ENCODE assay signal across 1 cellular context in genomic region chr16:63171545-63171944, GRCh38.
A peak's percentile ranks its signal among the peaks of the same experiment; 100 is the strongest.
TF ChIP-seq lines count a peak whose summit lies in the region.

No MANE protein-coding gene starts in this region.

TF ChIP-seq in K562, 482 proteins besides CTCF, POLR2A, EP300 and RAD21 (continued from another document):
- TF ChIP-seq ATF2 (CRISPR knock-in tag; IDR thresholded peaks at IDR 0.05) (no peak), NRF1 (conservative IDR thresholded peaks at IDR 0.05 in 1 of 2, IDR thresholded peaks at IDR 0.05 in 1 of 2) (no peak), ZNF263 (CRISPR knock-in tag; IDR thresholded peaks at IDR 0.05; ENCODE audit: borderline replicate concordance) (no peak), NR2F6 (CRISPR knock-in tag; IDR thresholded peaks at IDR 0.05) (no peak), FOXA3 (CRISPR knock-in tag; conservative IDR thresholded peaks at IDR 0.05 in 1 of 2, IDR thresholded peaks at IDR 0.05 in 1 of 2) (no peak), ZNF316 (IDR thresholded peaks at IDR 0.05) (peak; percentile 79), MAFG (tag; conservative IDR thresholded peaks at IDR 0.05) (peak; percentile 73), MAFK (IDR thresholded peaks at IDR 0.05; ENCODE audit: low read length) (peak; percentile 80), FOXJ2 (tag; IDR thresholded peaks at IDR 0.05) (no peak), MAFF (IDR thresholded peaks at IDR 0.05; ENCODE audit: low read length) (peak; percentile 69), E2F4 (CRISPR knock-in tag; IDR thresholded peaks at IDR 0.05; ENCODE audit: low read depth) (no peak)
- TF ChIP-seq, protein P1, sequence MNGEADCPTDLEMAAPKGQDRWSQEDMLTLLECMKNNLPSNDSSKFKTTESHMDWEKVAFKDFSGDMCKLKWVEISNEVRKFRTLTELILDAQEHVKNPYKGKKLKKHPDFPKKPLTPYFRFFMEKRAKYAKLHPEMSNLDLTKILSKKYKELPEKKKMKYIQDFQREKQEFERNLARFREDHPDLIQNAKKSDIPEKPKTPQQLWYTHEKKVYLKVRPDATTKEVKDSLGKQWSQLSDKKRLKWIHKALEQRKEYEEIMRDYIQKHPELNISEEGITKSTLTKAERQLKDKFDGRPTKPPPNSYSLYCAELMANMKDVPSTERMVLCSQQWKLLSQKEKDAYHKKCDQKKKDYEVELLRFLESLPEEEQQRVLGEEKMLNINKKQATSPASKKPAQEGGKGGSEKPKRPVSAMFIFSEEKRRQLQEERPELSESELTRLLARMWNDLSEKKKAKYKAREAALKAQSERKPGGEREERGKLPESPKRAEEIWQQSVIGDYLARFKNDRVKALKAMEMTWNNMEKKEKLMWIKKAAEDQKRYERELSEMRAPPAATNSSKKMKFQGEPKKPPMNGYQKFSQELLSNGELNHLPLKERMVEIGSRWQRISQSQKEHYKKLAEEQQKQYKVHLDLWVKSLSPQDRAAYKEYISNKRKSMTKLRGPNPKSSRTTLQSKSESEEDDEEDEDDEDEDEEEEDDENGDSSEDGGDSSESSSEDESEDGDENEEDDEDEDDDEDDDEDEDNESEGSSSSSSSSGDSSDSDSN (IDR thresholded peaks at IDR 0.05; ENCODE audit: borderline replicate concordance in 1 of 2, low read depth in 2 of 2, low read length in 2 of 2) = no peak
